11 cellular contexts compared by ENCODE assay signal in genomic region chr12:50102648-50103309, GRCh38. TPM values are rescaled to one million over a fixed set of nuclear protein-coding genes. Genes with fewer than 3 reads are reported as not detected.
A peak's percentile ranks its signal among the peaks of the same experiment; 100 is the strongest.
DNase-seq lines count a peak whose midpoint lies in the region; ATAC-seq and TF ChIP-seq lines count a peak whose summit lies in the region.
"Had no signal": no experiment of that assay in that cellular context is flagged by ENCODE, and none has a peak within 500 bp of the region (broad histone marks: within the 10 kb centered on the region; RNA-seq: fewer than 3 reads in every experiment).

No MANE protein-coding gene starts in this region.

- H2AFZ ChIP-seq in smooth muscle cell (ENCODE audit: low read depth) = no peak overlapping the region

- TF ChIP-seq CTCF in heart right ventricle (IDR thresholded peaks at IDR 0.05) (no peak), right atrium auricular region (IDR thresholded peaks at IDR 0.05) (no peak), smooth muscle cell (IDR thresholded peaks at IDR 0.05; ENCODE audit: borderline replicate concordance, insufficient read depth, poor library complexity, severe bottlenecking) (no peak)

- H3K27ac ChIP-seq in heart right ventricle (peak overlapping the region in 7 of 10 donors; percentile 2 to 52 (median 34)), right atrium auricular region (no peak overlapping the region), layer of hippocampus (ENCODE audit: low read depth, low read length) (peak overlapping the region; percentile 88), smooth muscle cell (ENCODE audit: low read depth) (no peak overlapping the region)

- DNase-seq in heart right ventricle (no peak), right atrium auricular region (ENCODE audit: low spot score) (no peak), smooth muscle cell (lab: John Stamatoyannopoulos, UW; ENCODE audit: unreplicated experiment) (no peak)
- DNase-seq: activated T-cell treated with anti-CD3 and anti-CD28 coated beads, Interleukin-2, amount 50 U/mL, for 24 hours; central memory CD4-positive, alpha-beta T cell; NCI-H446 treated with DMSO at 0.1 percent for 48 hours; SIG-M5; stimulated activated naive CD8-positive, alpha-beta T cell treated with anti-CD3 and anti-CD28 coated beads, Interleukin-15, amount 100 ng/mL, for 72 hours had no signal

- peaks cover 0 to 44% (median 23%) of the 10 kb centered on the region in 9 donors for H3K36me3 ChIP-seq in heart right ventricle
- peaks cover 26% of the 10 kb centered on the region for H3K36me3 ChIP-seq in right atrium auricular region
- H3K36me3 ChIP-seq in smooth muscle cell (ENCODE audit: low read depth) = peaks cover 3% of the 10 kb centered on the region

- peaks cover 14% of the 10 kb centered on the region for H3F3A ChIP-seq in smooth muscle cell (ENCODE audit: low read depth)

- H3K4me1 ChIP-seq in heart right ventricle (peaks cover 4 to 39% (median 24%) of the 10 kb centered on the region in 9 donors), right atrium auricular region (peaks cover 0 to 29% of the 10 kb centered on the region in 2 donors), smooth muscle cell (ENCODE audit: low read depth) (no peaks in the 10 kb centered on the region)

- H4K20me1 ChIP-seq in smooth muscle cell (ENCODE audit: low read depth) = no peaks in the 10 kb centered on the region

- H3K9ac ChIP-seq in smooth muscle cell (ENCODE audit: low read depth) = no peak overlapping the region

- no peaks in the 10 kb centered on the region for H3K27me3 ChIP-seq in heart right ventricle
- no peaks in the 10 kb centered on the region for H3K27me3 ChIP-seq in right atrium auricular region
- H3K27me3 ChIP-seq in layer of hippocampus (ENCODE audit: control insufficient read depth, insufficient read depth, low read length) = no peaks in the 10 kb centered on the region
- H3K27me3 ChIP-seq in smooth muscle cell (ENCODE audit: low read depth) = no peaks in the 10 kb centered on the region

- H3K4me2 ChIP-seq in smooth muscle cell = no peak overlapping the region

- intact Hi-C loops in heart right ventricle (cut with DNase I) = no loop called here

- H3K79me2 ChIP-seq in smooth muscle cell (ENCODE audit: low read depth) = no peaks in the 10 kb centered on the region

- ATAC-seq in heart right ventricle = peak in 2 of 8 donors; percentile 8 to 43
- no peak for ATAC-seq in GM18858 (IDR thresholded peaks at IDR 0.05; ENCODE audit: unreplicated experiment)
- no peak for ATAC-seq in HG02840 (IDR thresholded peaks at IDR 0.05; ENCODE audit: low FRiP score, unreplicated experiment)

- WGBS in heart right ventricle, 2 donors = 80 to 89% methylated on average over 8 of the region's 8 CpGs
- WGBS in smooth muscle cell (ENCODE audit: low lambda C conversion rate) = 97% methylated on average over 8 of the region's 8 CpGs

- H3K9me3 ChIP-seq in heart right ventricle (no peaks in the 10 kb centered on the region), right atrium auricular region (no peaks in the 10 kb centered on the region), smooth muscle cell (replicated peaks; ENCODE audit: low read depth) (no peaks in the 10 kb centered on the region)

- H3K4me3 ChIP-seq in heart right ventricle (no peak overlapping the region), right atrium auricular region (no peak overlapping the region), smooth muscle cell (no peak overlapping the region)

RNA-seq across cellular contexts. Expression of gene GPD1, which starts 1.0 kb away (rescaled TPM):
- total RNA-seq in heart right ventricle (10 to 100 TPM in 7 of 10 donors, 1 to 10 TPM in 3; 5.2 to 67.7 (median 15.5) TPM), right atrium auricular region (10 to 100 TPM in 1 of 2 donors, 1 to 10 TPM in 1; 8.8 to 38.7 TPM), smooth muscle cell (not detected in 2 replicates)
- polyA plus RNA-seq in heart right ventricle (10 to 100 TPM; 13.2 to 15.8 TPM), smooth muscle cell (0.24 TPM in 1 of 2 replicates, not detected in the other)

RNA-seq across cellular contexts. Expression of gene COX14, which starts 9.3 kb away (rescaled TPM):
- total RNA-seq in heart right ventricle (100 to 1,000 TPM; 144 to 239 (median 170) TPM), right atrium auricular region (100 to 1,000 TPM; 139 to 181 TPM), smooth muscle cell (14.7 and 18.6 TPM in 2 replicates)
- polyA plus RNA-seq in heart right ventricle (100 to 1,000 TPM in 1 of 2 donors, 10 to 100 TPM in 1; 93.8 to 167 TPM), smooth muscle cell (67.9 and 71.3 TPM in 2 replicates)

RNA-seq across cellular contexts. Expression of gene SMARCD1, which starts 17.6 kb away (rescaled TPM):
- 10 to 100 TPM; 13.3 to 24.0 (median 17.4) TPM for total RNA-seq in heart right ventricle
- 10 to 100 TPM; 12.0 to 13.0 TPM for polyA plus RNA-seq in heart right ventricle
- total RNA-seq in right atrium auricular region = 10 to 100 TPM; 29.6 to 35.5 TPM
- 39.6 and 47.8 TPM in 2 replicates for total RNA-seq in smooth muscle cell
- 24.1 and 28.3 TPM in 2 replicates for polyA plus RNA-seq in smooth muscle cell

RNA-seq across cellular contexts. Expression of gene ASIC1, which starts 45.4 kb away (rescaled TPM):
- total RNA-seq in heart right ventricle (1 to 10 TPM in 4 of 10 donors, under 1 TPM in 6; 0.17 to 1.6 (median 0.82) TPM), right atrium auricular region (1 to 10 TPM in 1 of 2 donors, under 1 TPM in 1; 0.24 to 1.4 TPM), smooth muscle cell (0.36 and 0.45 TPM in 2 replicates)
- polyA plus RNA-seq in heart right ventricle (under 1 TPM; 0.59 to 0.74 TPM), smooth muscle cell (0.69 and 1.5 TPM in 2 replicates)

Comparison
In these comparisons a context has a peak if more than half of its experiments do, and no peak if none do; other contexts are left out.
1. H3K27ac ChIP-seq: peak in heart right ventricle (7 of 10) and layer of hippocampus (single experiment); none in right atrium auricular region (0 of 2) and smooth muscle cell (single experiment).